In genomic region chr17:33696102-33696501, GRCh38 we compare ENCODE assay signal across 20 cellular contexts.
"Had no signal": no experiment of that assay in that cellular context is flagged by ENCODE, and none has a peak within 500 bp of the region (broad histone marks: within the 10 kb centered on the region; RNA-seq: fewer than 3 reads in every experiment).

No MANE protein-coding gene starts in this region.

- H3K27me3 ChIP-seq: right atrium auricular region, testis, tibial nerve had no signal

- H3K27ac ChIP-seq: esophagus squamous epithelium, gastroesophageal sphincter, neutrophil, right atrium auricular region, sigmoid colon, skin epidermis, testis, tibial nerve had no signal

- H3K27ac Mint-ChIP-seq: dendritic cell treated with granulocyte-macrophage colony-stimulating factor and Interleukin-4, amounts not matched to agents 40 ng/mL and 50 ng/mL, for 4 days; effector memory CD8-positive, alpha-beta T cell; immature natural killer cell; nephron; stimulated activated naive B cell treated with anti-CD40 and anti-IgM and Interleukin-4, amounts not matched to agents 10 μg/mL and 1 μg/mL and 100 μg/mL, for 72 hours had no signal

- H3K4me3 Mint-ChIP-seq: central memory CD8-positive, alpha-beta T cell; dendritic cell treated with granulocyte-macrophage colony-stimulating factor and Interleukin-4, amounts not matched to agents 40 ng/mL and 50 ng/mL, for 4 days; effector memory CD8-positive, alpha-beta T cell; immature natural killer cell; nephron; stimulated activated naive B cell treated with anti-CD40 and anti-IgM and Interleukin-4, amounts not matched to agents 10 μg/mL and 1 μg/mL and 100 μg/mL, for 72 hours; stimulated activated naive CD8-positive, alpha-beta T cell treated with anti-CD3 and anti-CD28 coated beads, Interleukin-15, amount 100 ng/mL, for 72 hours had no signal

- H3K4me3 ChIP-seq: esophagus squamous epithelium, gastroesophageal sphincter, right atrium auricular region, sigmoid colon, skin epidermis, testis, tibial nerve had no signal

- H3K36me3 ChIP-seq: esophagus squamous epithelium, gastroesophageal sphincter, neutrophil, right atrium auricular region, sigmoid colon, tibial nerve had no signal

- H3K4me1 ChIP-seq: esophagus squamous epithelium, gastroesophageal sphincter, right atrium auricular region, sigmoid colon, testis, tibial nerve had no signal

- H3K9me3 ChIP-seq: esophagus squamous epithelium, gastroesophageal sphincter, neutrophil, right atrium auricular region, sigmoid colon, testis, tibial nerve had no signal

- ATAC-seq: effector memory CD8-positive, alpha-beta T cell; gastroesophageal sphincter; left colon; stimulated activated naive B cell treated with anti-CD40 and anti-IgM and Interleukin-4, amounts not matched to agents 10 μg/mL and 1 μg/mL and 100 μg/mL, for 72 hours; stimulated activated naive CD8-positive, alpha-beta T cell treated with anti-CD3 and anti-CD28 coated beads, Interleukin-15, amount 100 ng/mL, for 72 hours had no signal

- H3K36me3 Mint-ChIP-seq: immature natural killer cell; stimulated activated naive B cell treated with anti-CD40 and anti-IgM and Interleukin-4, amounts not matched to agents 10 μg/mL and 1 μg/mL and 100 μg/mL, for 72 hours had no signal

- H3K4me1 Mint-ChIP-seq: central memory CD8-positive, alpha-beta T cell; immature natural killer cell; nephron; stimulated activated naive B cell treated with anti-CD40 and anti-IgM and Interleukin-4, amounts not matched to agents 10 μg/mL and 1 μg/mL and 100 μg/mL, for 72 hours; stimulated activated naive CD8-positive, alpha-beta T cell treated with anti-CD3 and anti-CD28 coated beads, Interleukin-15, amount 100 ng/mL, for 72 hours had no signal

- H3K9me3 Mint-ChIP-seq: central memory CD8-positive, alpha-beta T cell; dendritic cell treated with granulocyte-macrophage colony-stimulating factor and Interleukin-4, amounts not matched to agents 40 ng/mL and 50 ng/mL, for 4 days; effector memory CD8-positive, alpha-beta T cell; immature natural killer cell; nephron; stimulated activated naive B cell treated with anti-CD40 and anti-IgM and Interleukin-4, amounts not matched to agents 10 μg/mL and 1 μg/mL and 100 μg/mL, for 72 hours; stimulated activated naive CD8-positive, alpha-beta T cell treated with anti-CD3 and anti-CD28 coated beads, Interleukin-15, amount 100 ng/mL, for 72 hours had no signal

- DNase-seq: effector memory CD8-positive, alpha-beta T cell; esophagus squamous epithelium; foreskin fibroblast; immature natural killer cell; left colon; posterior cingulate gyrus; sigmoid colon; stimulated activated CD4-positive, alpha-beta T cell treated with anti-CD3 and anti-CD28 coated beads, Interleukin-2, amount 100 ng/mL, for 24 hours; stimulated activated CD4-positive, alpha-beta T cell treated with anti-CD3 and anti-CD28 coated beads, Interleukin-4, amount 100 ng/mL, for 4 hours; stimulated activated naive B cell treated with anti-CD40 and anti-IgM and Interleukin-4, amounts not matched to agents 10 μg/mL and 1 μg/mL and 100 μg/mL, for 72 hours; stimulated activated naive CD8-positive, alpha-beta T cell treated with anti-CD3 and anti-CD28 coated beads, Interleukin-15, amount 100 ng/mL, for 72 hours; testis had no signal
